ENCODE assay signal across 1 cellular context in the genomic region with DNA sequence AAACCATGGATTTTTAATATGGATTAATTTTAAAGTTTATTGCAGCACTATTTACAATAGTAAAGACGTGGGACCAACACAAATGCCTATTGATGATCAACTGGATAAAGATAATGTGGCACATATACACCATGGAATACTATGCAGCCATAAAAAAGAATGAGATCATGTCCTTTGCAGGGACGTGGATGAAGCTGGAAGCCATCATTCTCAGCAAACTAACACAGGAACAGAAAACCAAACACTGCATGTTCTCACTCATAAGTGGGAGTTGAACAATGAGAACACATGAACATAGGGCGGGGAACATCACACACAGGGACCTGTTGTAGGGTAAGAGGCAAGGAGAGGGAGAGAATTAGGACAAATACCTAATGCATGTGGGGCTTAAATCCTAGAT.
TF ChIP-seq lines count a peak whose summit lies in the region.

No MANE protein-coding gene starts in this region.

TF ChIP-seq in SK-N-SH treated with all-trans-retinoic acid at 6 μM for 48 hours, 23 proteins besides CTCF, POLR2A, EP300 and RAD21:
- TF ChIP-seq ZNF8 (CRISPR knock-in tag; IDR thresholded peaks at IDR 0.05): 0 out of 2 replicates have a peak, but pooled peaks have one; percentile 26
TF ChIP-seq in SK-N-SH treated with all-trans-retinoic acid at 6 μM for 48 hours: peak in this region for 1; not testable (repeated sequence) for 22.
